ENCODE assay signal across 9 cellular contexts in the genomic region with DNA sequence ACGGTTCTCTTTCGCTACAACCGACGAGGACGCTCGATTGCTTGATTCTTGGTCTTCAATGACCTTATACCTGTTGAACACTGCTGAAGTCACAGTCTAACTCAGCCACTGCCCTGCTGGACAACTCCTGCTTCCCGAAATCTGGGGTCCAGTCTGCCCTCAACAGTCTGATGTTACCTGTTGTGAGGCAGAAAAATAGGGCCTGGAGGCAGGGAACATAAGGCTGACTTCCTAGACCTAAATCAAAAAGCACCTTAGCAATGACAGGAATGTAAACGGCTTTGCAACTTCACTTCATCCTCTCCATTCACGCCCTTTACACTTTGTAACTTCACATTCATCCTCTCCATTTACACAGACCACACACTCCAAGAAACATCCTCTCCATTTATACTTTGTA. TPM values are rescaled to one million over a fixed set of nuclear protein-coding genes. Genes with fewer than 3 reads are reported as not detected.
DNase-seq lines count a peak whose midpoint lies in the region; ATAC-seq and TF ChIP-seq lines count a peak whose summit lies in the region.
"Had no signal": no experiment of that assay in that cellular context is flagged by ENCODE, and none has a peak within 500 bp of the region (broad histone marks: within the 10 kb centered on the region; RNA-seq: fewer than 3 reads in every experiment).

No MANE protein-coding gene starts in this region.

- TF ChIP-seq CTCF in tibial artery (IDR thresholded peaks at IDR 0.05), result no peak
- TF ChIP-seq CTCF in lower leg skin (IDR thresholded peaks at IDR 0.05), result no peak

- H3K27ac ChIP-seq in tibial artery, result peak overlapping the region; percentile 31 to 58

- no peaks in the 10 kb centered on the region for H3K36me3 ChIP-seq in adipocyte (ENCODE audit: control insufficient read depth, insufficient read depth, low read length, severe bottlenecking)
- no peaks in the 10 kb centered on the region for H3K36me3 ChIP-seq in tibial artery

- no peaks in the 10 kb centered on the region for H3K36me3 Mint-ChIP-seq in activated CD8-positive, alpha-beta memory T cell treated with anti-CD3 and anti-CD28 coated beads, Interleukin-2, amount 10 ng/mL, durations not matched to agents 7 days and 5 days

- H3K9me3 ChIP-seq in adipocyte (ENCODE audit: control insufficient read depth, low read length) (no peaks in the 10 kb centered on the region), tibial artery (no peaks in the 10 kb centered on the region)

- TF ChIP-seq POLR2A in lower leg skin (IDR thresholded peaks at IDR 0.05), result no peak

- H3K27ac Mint-ChIP-seq in activated CD8-positive, alpha-beta memory T cell treated with anti-CD3 and anti-CD28 coated beads, Interleukin-2, amount 10 ng/mL, durations not matched to agents 7 days and 5 days, result peak overlapping the region; percentile 87

- peak overlapping the region; percentile 97 for H3K4me3 ChIP-seq in adipocyte (ENCODE audit: low read length)
- H3K4me3 ChIP-seq in tibial artery, result peak overlapping the region; percentile 63 to 92
- no peak overlapping the region for H3K4me3 ChIP-seq in lower leg skin (ENCODE audit: low read depth, poor library complexity, severe bottlenecking)

- H3K27me3 ChIP-seq in adipocyte (replicated peaks; ENCODE audit: control insufficient read depth, insufficient read depth, low read length) (no peaks in the 10 kb centered on the region), tibial artery (peaks cover 0 to 3% of the 10 kb centered on the region in 2 donors)

- no peak for ATAC-seq in activated CD8-positive, alpha-beta memory T cell treated with anti-CD3 and anti-CD28 coated beads, Interleukin-2, amount 10 ng/mL, durations not matched to agents 7 days and 5 days
- ATAC-seq in HG02642 (IDR thresholded peaks at IDR 0.05; ENCODE audit: poor library complexity, unreplicated experiment), result no peak

- H3K4me1 Mint-ChIP-seq in activated CD8-positive, alpha-beta memory T cell treated with anti-CD3 and anti-CD28 coated beads, Interleukin-2, amount 10 ng/mL, durations not matched to agents 7 days and 5 days, result peaks cover 37% of the 10 kb centered on the region

- peaks cover 14% of the 10 kb centered on the region for H3K4me1 ChIP-seq in adipocyte (ENCODE audit: control insufficient read depth, insufficient read depth, low read length)
- peaks cover 0 to 36% (median 20%) of the 10 kb centered on the region in 4 donors for H3K4me1 ChIP-seq in tibial artery

- peak overlapping the region; percentile 83 for H3K4me3 Mint-ChIP-seq in activated CD8-positive, alpha-beta memory T cell treated with anti-CD3 and anti-CD28 coated beads, Interleukin-2, amount 10 ng/mL, durations not matched to agents 7 days and 5 days

- no peaks in the 10 kb centered on the region for H3K9me3 Mint-ChIP-seq in activated CD8-positive, alpha-beta memory T cell treated with anti-CD3 and anti-CD28 coated beads, Interleukin-2, amount 10 ng/mL, durations not matched to agents 7 days and 5 days (ENCODE audit: low read depth)

- intact Hi-C loops in tibial artery (cut with DNase I; ENCODE audit: low total_unique reads), result loop anchor here (5.0 kb wide), 1 partner anchor 169 kb away; the partner anchor contains the start of gene FAM222A
- intact Hi-C loops in lower leg skin (cut with DNase I; ENCODE audit: low total_unique reads), result no loop called here

- WGBS in lower leg skin, 2 donors, result 10 to 11% methylated on average over 9 of the region's 9 CpGs

- no peak for DNase-seq in activated CD8-positive, alpha-beta memory T cell treated with anti-CD3 and anti-CD28 coated beads, Interleukin-2, amount 10 ng/mL, durations not matched to agents 7 days and 5 days
- no peak for DNase-seq in activated CD8-positive, alpha-beta memory T cell treated with anti-CD3 and anti-CD28 coated beads, Interleukin-2, amount 50 U/mL, for 4 hours
- no peak for DNase-seq in adipocyte (ENCODE audit: low read depth)
- peak; percentile 46 for DNase-seq in left kidney (ENCODE audit: low read depth, low spot score)
- DNase-seq in tibial artery, result no peak
- no peak for DNase-seq in DMS153 treated with DMSO at 0.1 percent for 48 hours (lab: John Stamatoyannopoulos, UW; ENCODE audit: unreplicated experiment)
- DNase-seq in lower leg skin (ENCODE audit: low spot score in 2 of 2), result no peak

- CTCF ChIA-PET in activated CD8-positive, alpha-beta memory T cell treated with anti-CD3 and anti-CD28 coated beads, Interleukin-2, amount 10 ng/mL, durations not matched to agents 7 days and 5 days (lab: Charles Lee), result interaction anchor here (2.0 to 2.4 kb wide), 2 partner anchors 20 to 28 kb away, joined by 8 to 16 read pairs; partner anchors contain the start of gene TCHP

- H3K27me3 Mint-ChIP-seq in activated CD8-positive, alpha-beta memory T cell treated with anti-CD3 and anti-CD28 coated beads, Interleukin-2, amount 10 ng/mL, durations not matched to agents 7 days and 5 days, result no peaks in the 10 kb centered on the region

- H3K9ac ChIP-seq in adipocyte (ENCODE audit: low read length), result peak overlapping the region; percentile 76

RNA-seq across cellular contexts. Expression of gene GLTP, which starts 0.6 kb away (rescaled TPM):
- 10 to 100 TPM; 16.3 to 19.2 TPM for total RNA-seq in activated CD8-positive, alpha-beta memory T cell treated with anti-CD3 and anti-CD28 coated beads, Interleukin-2, amount 10 ng/mL, durations not matched to agents 7 days and 5 days
- 100 to 1,000 TPM; 536 to 775 (median 660) TPM for total RNA-seq in lower leg skin

RNA-seq across cellular contexts. Expression of gene TCHP, which starts 19.1 kb away (rescaled TPM):
- total RNA-seq in activated CD8-positive, alpha-beta memory T cell treated with anti-CD3 and anti-CD28 coated beads, Interleukin-2, amount 10 ng/mL, durations not matched to agents 7 days and 5 days, result 10 to 100 TPM; 38.4 to 40.1 TPM
- 10 to 100 TPM; 28.3 to 61.5 (median 36.3) TPM for total RNA-seq in lower leg skin

RNA-seq across cellular contexts. Expression of gene TRPV4, which starts 47.7 kb away (rescaled TPM):
- not detected for total RNA-seq in activated CD8-positive, alpha-beta memory T cell treated with anti-CD3 and anti-CD28 coated beads, Interleukin-2, amount 10 ng/mL, durations not matched to agents 7 days and 5 days
- total RNA-seq in lower leg skin, result 10 to 100 TPM in 1 of 4 donors, 1 to 10 TPM in 3; 6.6 to 10.9 (median 8.1) TPM
- total RNA-seq: T-helper 1 cell treated with Interleukin-12 subunit alpha and Interleukin-12 subunit beta and Interleukin-4 antibody, amounts not matched to agents 30 ng/mL and 1 ng/mL, for 36 hours had no signal

Comparison
In these comparisons a context has a peak if more than half of its experiments do, and no peak if none do; other contexts are left out.
1. RNA of gene GLTP, which starts 0.6 kb away (total RNA-seq): 536 to 775 TPM in lower leg skin; 16.3 to 19.2 TPM in activated CD8-positive, alpha-beta memory T cell treated with anti-CD3 and anti-CD28 coated beads, Interleukin-2, amount 10 ng/mL, durations not matched to agents 7 days and 5 days; every median in the first group is over 10 times any median in the second.
2. RNA of gene TRPV4, which starts 47.7 kb away (total RNA-seq): 6.6 to 10.9 TPM in lower leg skin; not detected in activated CD8-positive, alpha-beta memory T cell treated with anti-CD3 and anti-CD28 coated beads, Interleukin-2, amount 10 ng/mL, durations not matched to agents 7 days and 5 days; every median in the first group is over 4 times any median in the second.